In the genomic region with DNA sequence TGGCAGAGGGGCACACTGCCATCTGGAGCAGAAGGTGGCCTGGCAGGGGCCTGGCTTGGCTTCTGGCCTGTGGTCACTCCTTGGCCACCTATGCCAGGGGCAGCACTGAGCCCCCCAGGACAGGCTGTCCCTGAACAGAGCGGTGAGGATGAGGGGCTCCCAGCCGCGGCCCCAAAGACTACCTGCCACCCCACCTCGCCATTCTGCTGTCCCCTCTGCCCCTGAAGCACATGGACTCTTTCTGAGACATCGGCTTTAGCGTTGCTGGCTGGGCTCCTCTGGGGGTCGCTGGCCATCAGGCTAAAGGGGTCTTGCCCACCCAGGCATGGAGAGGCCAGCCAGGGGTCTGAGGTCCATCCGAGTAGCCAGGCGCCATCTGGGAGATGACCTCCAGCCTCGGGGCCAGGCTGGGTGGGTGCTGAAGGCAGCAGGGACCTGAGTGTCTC, we compare ENCODE assay signal across 2 cellular contexts.
TF ChIP-seq lines count a peak whose summit lies in the region.

No MANE protein-coding gene starts in this region.

TF ChIP-seq in IMR-90, 13 proteins besides CTCF, POLR2A, EP300 and RAD21:
- no peak for TF ChIP-seq RFX5 (IDR thresholded peaks at IDR 0.05; ENCODE audit: low read depth, low read length)
- no peak for TF ChIP-seq MAZ (IDR thresholded peaks at IDR 0.05; ENCODE audit: borderline replicate concordance, low read depth, low read length)

TF ChIP-seq in H1, 55 proteins besides CTCF, POLR2A, EP300 and RAD21:
- TF ChIP-seq NRF1 (IDR thresholded peaks at IDR 0.05; ENCODE audit: low read depth, low read length) (no peak), GABPA (IDR thresholded peaks at IDR 0.05; ENCODE audit: borderline replicate concordance, insufficient read depth, low read length) (no peak), BCL11A (IDR thresholded peaks at IDR 0.05; ENCODE audit: low read depth in 2 of 2, low read length in 2 of 2) (no peak), BACH1 (IDR thresholded peaks at IDR 0.05; ENCODE audit: low read length) (no peak), JUND (IDR thresholded peaks at IDR 0.05; ENCODE audit: low read length) (no peak), SIX5 (IDR thresholded peaks at IDR 0.05; ENCODE audit: low read depth, low read length) (no peak), TAF1 (IDR thresholded peaks at IDR 0.05; ENCODE audit: low read depth, low read length) (no peak), ZNF274 (IDR thresholded peaks at IDR 0.05; ENCODE audit: borderline replicate concordance, extremely low read depth, low read length) (no peak)
- TF ChIP-seq, protein P1, sequence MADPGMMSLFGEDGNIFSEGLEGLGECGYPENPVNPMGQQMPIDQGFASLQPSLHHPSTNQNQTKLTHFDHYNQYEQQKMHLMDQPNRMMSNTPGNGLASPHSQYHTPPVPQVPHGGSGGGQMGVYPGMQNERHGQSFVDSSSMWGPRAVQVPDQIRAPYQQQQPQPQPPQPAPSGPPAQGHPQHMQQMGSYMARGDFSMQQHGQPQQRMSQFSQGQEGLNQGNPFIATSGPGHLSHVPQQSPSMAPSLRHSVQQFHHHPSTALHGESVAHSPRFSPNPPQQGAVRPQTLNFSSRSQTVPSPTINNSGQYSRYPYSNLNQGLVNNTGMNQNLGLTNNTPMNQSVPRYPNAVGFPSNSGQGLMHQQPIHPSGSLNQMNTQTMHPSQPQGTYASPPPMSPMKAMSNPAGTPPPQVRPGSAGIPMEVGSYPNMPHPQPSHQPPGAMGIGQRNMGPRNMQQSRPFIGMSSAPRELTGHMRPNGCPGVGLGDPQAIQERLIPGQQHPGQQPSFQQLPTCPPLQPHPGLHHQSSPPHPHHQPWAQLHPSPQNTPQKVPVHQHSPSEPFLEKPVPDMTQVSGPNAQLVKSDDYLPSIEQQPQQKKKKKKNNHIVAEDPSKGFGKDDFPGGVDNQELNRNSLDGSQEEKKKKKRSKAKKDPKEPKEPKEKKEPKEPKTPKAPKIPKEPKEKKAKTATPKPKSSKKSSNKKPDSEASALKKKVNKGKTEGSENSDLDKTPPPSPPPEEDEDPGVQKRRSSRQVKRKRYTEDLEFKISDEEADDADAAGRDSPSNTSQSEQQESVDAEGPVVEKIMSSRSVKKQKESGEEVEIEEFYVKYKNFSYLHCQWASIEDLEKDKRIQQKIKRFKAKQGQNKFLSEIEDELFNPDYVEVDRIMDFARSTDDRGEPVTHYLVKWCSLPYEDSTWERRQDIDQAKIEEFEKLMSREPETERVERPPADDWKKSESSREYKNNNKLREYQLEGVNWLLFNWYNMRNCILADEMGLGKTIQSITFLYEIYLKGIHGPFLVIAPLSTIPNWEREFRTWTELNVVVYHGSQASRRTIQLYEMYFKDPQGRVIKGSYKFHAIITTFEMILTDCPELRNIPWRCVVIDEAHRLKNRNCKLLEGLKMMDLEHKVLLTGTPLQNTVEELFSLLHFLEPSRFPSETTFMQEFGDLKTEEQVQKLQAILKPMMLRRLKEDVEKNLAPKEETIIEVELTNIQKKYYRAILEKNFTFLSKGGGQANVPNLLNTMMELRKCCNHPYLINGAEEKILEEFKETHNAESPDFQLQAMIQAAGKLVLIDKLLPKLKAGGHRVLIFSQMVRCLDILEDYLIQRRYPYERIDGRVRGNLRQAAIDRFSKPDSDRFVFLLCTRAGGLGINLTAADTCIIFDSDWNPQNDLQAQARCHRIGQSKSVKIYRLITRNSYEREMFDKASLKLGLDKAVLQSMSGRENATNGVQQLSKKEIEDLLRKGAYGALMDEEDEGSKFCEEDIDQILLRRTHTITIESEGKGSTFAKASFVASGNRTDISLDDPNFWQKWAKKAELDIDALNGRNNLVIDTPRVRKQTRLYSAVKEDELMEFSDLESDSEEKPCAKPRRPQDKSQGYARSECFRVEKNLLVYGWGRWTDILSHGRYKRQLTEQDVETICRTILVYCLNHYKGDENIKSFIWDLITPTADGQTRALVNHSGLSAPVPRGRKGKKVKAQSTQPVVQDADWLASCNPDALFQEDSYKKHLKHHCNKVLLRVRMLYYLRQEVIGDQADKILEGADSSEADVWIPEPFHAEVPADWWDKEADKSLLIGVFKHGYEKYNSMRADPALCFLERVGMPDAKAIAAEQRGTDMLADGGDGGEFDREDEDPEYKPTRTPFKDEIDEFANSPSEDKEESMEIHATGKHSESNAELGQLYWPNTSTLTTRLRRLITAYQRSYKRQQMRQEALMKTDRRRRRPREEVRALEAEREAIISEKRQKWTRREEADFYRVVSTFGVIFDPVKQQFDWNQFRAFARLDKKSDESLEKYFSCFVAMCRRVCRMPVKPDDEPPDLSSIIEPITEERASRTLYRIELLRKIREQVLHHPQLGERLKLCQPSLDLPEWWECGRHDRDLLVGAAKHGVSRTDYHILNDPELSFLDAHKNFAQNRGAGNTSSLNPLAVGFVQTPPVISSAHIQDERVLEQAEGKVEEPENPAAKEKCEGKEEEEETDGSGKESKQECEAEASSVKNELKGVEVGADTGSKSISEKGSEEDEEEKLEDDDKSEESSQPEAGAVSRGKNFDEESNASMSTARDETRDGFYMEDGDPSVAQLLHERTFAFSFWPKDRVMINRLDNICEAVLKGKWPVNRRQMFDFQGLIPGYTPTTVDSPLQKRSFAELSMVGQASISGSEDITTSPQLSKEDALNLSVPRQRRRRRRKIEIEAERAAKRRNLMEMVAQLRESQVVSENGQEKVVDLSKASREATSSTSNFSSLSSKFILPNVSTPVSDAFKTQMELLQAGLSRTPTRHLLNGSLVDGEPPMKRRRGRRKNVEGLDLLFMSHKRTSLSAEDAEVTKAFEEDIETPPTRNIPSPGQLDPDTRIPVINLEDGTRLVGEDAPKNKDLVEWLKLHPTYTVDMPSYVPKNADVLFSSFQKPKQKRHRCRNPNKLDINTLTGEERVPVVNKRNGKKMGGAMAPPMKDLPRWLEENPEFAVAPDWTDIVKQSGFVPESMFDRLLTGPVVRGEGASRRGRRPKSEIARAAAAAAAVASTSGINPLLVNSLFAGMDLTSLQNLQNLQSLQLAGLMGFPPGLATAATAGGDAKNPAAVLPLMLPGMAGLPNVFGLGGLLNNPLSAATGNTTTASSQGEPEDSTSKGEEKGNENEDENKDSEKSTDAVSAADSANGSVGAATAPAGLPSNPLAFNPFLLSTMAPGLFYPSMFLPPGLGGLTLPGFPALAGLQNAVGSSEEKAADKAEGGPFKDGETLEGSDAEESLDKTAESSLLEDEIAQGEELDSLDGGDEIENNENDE (IDR thresholded peaks at IDR 0.05; ENCODE audit: insufficient replicate concordance, low read length), result no peak
TF ChIP-seq in H1: peak in this region for 0.
